11 cellular contexts compared by ENCODE assay signal in the genomic region with DNA sequence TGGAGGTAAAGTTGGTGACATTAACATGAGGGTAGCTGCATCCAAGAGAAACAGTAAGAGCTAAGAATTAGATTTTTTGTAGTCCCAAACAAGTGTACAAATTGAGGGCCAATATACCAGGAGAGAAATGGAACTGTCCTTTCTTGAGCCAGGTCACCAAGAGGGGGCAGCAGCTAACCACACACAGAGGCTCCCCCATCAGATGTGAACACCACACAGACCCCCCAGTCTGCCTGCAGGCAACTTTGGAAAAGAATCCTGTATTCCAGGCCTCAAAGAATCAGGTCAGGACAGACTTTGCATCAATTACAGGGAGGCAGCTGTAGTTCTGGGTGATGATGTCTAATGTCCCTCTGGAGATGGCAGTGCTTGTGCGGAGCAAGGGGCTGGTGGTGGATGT.
DNase-seq lines count a peak whose midpoint lies in the region; ATAC-seq and TF ChIP-seq lines count a peak whose summit lies in the region.
"Had no signal": no experiment of that assay in that cellular context is flagged by ENCODE, and none has a peak within 500 bp of the region (broad histone marks: within the 10 kb centered on the region; RNA-seq: fewer than 3 reads in every experiment).

No MANE protein-coding gene starts in this region.

- DNase-seq in AG10803 (ENCODE audit: low read depth), result no peak
- DNase-seq in islet precursor cell, result peak; percentile 75
- no peak for DNase-seq in activated CD8-positive, alpha-beta memory T cell treated with anti-CD3 and anti-CD28 coated beads, Interleukin-2, amount 50 U/mL, for 48 hours
- DNase-seq in natural killer cell, result no peak
- no peak for DNase-seq in HCEC 1CT
- DNase-seq: activated naive CD4-positive, alpha-beta T cell treated with anti-CD3 and anti-CD28 coated beads, Interleukin-2, amount 50 U/mL, for 16 hours; NCI-H187 treated with DMSO at 0.1 percent for 48 hours had no signal

- no peaks in the 10 kb centered on the region for H3K4me1 Mint-ChIP-seq in natural killer cell

- ATAC-seq in SK-N-SH treated with all-trans-retinoic acid at 6 μM for 48 hours, result peak; percentile 51
- ATAC-seq in natural killer cell, result no peak
- ATAC-seq in HG03139 (IDR thresholded peaks at IDR 0.05; ENCODE audit: unreplicated experiment), result no peak

- no peak overlapping the region for H3K27ac Mint-ChIP-seq in natural killer cell

- no peak overlapping the region for H3K4me3 ChIP-seq in AG10803 (ENCODE audit: low read length)
- H3K4me3 ChIP-seq: lung had no signal

- H3K9me3 Mint-ChIP-seq in natural killer cell, result no peaks in the 10 kb centered on the region

- intact Hi-C loops in natural killer cell (cut with micrococcal nuclease), result no loop called here

- no peak overlapping the region for H3K4me3 Mint-ChIP-seq in natural killer cell

- peaks cover 0 to 2% of the 10 kb centered on the region in 2 donors for H3K27me3 Mint-ChIP-seq in natural killer cell (ENCODE audit: low read depth in 2 of 2)

- TF ChIP-seq CTCF in AG10803 (conservative IDR thresholded peaks at IDR 0.05; ENCODE audit: low read length) (peak; percentile 49), GM12873 (IDR thresholded peaks at IDR 0.05; ENCODE audit: insufficient read depth, low read depth, low read length, missing control alignments) (peak; percentile 45), natural killer cell (IDR thresholded peaks at IDR 0.05) (no peak)

- no peaks in the 10 kb centered on the region for H3K36me3 Mint-ChIP-seq in natural killer cell

TF ChIP-seq in SK-N-SH treated with all-trans-retinoic acid at 6 μM for 48 hours, 23 proteins besides CTCF, POLR2A, EP300 and RAD21:
- TF ChIP-seq ZFP30 (CRISPR knock-in tag; IDR thresholded peaks at IDR 0.05), result no peak
- no peak for TF ChIP-seq BACH2 (CRISPR knock-in tag; IDR thresholded peaks at IDR 0.05; ENCODE audit: borderline replicate concordance)
- TF ChIP-seq TOX (CRISPR knock-in tag; IDR thresholded peaks at IDR 0.05; ENCODE audit: borderline replicate concordance), result no peak
- no peak for TF ChIP-seq RARB (CRISPR knock-in tag; IDR thresholded peaks at IDR 0.05)
- TF ChIP-seq ZNF565 (CRISPR knock-in tag; conservative IDR thresholded peaks at IDR 0.05; ENCODE audit: low read depth), result no peak
- TF ChIP-seq, protein P1, sequence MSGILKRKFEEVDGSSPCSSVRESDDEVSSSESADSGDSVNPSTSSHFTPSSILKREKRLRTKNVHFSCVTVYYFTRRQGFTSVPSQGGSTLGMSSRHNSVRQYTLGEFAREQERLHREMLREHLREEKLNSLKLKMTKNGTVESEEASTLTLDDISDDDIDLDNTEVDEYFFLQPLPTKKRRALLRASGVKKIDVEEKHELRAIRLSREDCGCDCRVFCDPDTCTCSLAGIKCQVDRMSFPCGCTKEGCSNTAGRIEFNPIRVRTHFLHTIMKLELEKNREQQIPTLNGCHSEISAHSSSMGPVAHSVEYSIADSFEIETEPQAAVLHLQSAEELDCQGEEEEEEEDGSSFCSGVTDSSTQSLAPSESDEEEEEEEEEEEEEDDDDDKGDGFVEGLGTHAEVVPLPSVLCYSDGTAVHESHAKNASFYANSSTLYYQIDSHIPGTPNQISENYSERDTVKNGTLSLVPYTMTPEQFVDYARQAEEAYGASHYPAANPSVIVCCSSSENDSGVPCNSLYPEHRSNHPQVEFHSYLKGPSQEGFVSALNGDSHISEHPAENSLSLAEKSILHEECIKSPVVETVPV (CRISPR knock-in tag; IDR thresholded peaks at IDR 0.05), result no peak
- no peak for TF ChIP-seq ZNF70 (CRISPR knock-in tag; IDR thresholded peaks at IDR 0.05)
- TF ChIP-seq ARNTL (CRISPR knock-in tag; IDR thresholded peaks at IDR 0.05; ENCODE audit: borderline replicate concordance, low read depth), result no peak
- TF ChIP-seq CREB5 (CRISPR knock-in tag; IDR thresholded peaks at IDR 0.05; ENCODE audit: low read depth), result no peak
- no peak for TF ChIP-seq CSDC2 (CRISPR knock-in tag; IDR thresholded peaks at IDR 0.05)
- TF ChIP-seq ESRRG (CRISPR knock-in tag; IDR thresholded peaks at IDR 0.05), result no peak
- no peak for TF ChIP-seq TCF4 (CRISPR knock-in tag; IDR thresholded peaks at IDR 0.05; ENCODE audit: borderline replicate concordance)
- no peak for TF ChIP-seq GLIS3 (CRISPR knock-in tag; IDR thresholded peaks at IDR 0.05)
- no peak for TF ChIP-seq ISL1 (CRISPR knock-in tag; IDR thresholded peaks at IDR 0.05)
- TF ChIP-seq ZFP3 (CRISPR knock-in tag; IDR thresholded peaks at IDR 0.05), result no peak
- TF ChIP-seq, protein P2, sequence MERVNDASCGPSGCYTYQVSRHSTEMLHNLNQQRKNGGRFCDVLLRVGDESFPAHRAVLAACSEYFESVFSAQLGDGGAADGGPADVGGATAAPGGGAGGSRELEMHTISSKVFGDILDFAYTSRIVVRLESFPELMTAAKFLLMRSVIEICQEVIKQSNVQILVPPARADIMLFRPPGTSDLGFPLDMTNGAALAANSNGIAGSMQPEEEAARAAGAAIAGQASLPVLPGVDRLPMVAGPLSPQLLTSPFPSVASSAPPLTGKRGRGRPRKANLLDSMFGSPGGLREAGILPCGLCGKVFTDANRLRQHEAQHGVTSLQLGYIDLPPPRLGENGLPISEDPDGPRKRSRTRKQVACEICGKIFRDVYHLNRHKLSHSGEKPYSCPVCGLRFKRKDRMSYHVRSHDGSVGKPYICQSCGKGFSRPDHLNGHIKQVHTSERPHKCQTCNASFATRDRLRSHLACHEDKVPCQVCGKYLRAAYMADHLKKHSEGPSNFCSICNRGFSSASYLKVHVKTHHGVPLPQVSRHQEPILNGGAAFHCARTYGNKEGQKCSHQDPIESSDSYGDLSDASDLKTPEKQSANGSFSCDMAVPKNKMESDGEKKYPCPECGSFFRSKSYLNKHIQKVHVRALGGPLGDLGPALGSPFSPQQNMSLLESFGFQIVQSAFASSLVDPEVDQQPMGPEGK (CRISPR knock-in tag; IDR thresholded peaks at IDR 0.05; ENCODE audit: borderline replicate concordance), result no peak
- TF ChIP-seq, protein P3, sequence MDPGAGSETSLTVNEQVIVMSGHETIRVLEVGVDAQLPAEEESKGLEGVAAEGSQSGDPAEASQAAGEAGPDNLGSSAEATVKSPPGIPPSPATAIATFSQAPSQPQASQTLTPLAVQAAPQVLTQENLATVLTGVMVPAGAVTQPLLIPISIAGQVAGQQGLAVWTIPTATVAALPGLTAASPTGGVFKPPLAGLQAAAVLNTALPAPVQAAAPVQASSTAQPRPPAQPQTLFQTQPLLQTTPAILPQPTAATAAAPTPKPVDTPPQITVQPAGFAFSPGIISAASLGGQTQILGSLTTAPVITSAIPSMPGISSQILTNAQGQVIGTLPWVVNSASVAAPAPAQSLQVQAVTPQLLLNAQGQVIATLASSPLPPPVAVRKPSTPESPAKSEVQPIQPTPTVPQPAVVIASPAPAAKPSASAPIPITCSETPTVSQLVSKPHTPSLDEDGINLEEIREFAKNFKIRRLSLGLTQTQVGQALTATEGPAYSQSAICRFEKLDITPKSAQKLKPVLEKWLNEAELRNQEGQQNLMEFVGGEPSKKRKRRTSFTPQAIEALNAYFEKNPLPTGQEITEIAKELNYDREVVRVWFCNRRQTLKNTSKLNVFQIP (CRISPR knock-in tag; IDR thresholded peaks at IDR 0.05; ENCODE audit: borderline replicate concordance, low read depth), result no peak
- TF ChIP-seq SNAI2 (CRISPR knock-in tag; IDR thresholded peaks at IDR 0.05), result no peak
